ENCODE assay signal across 8 cellular contexts in genomic region chr15:75809986-75810750, GRCh38.
A peak's percentile ranks its signal among the peaks of the same experiment; 100 is the strongest.
DNase-seq lines count a peak whose midpoint lies in the region; ATAC-seq and TF ChIP-seq lines count a peak whose summit lies in the region.

No MANE protein-coding gene starts in this region.

- no peak overlapping the region for H3K4me3 ChIP-seq in coronary artery

- no peak overlapping the region for H3K27ac ChIP-seq in coronary artery

- TF ChIP-seq CTCF in coronary artery (IDR thresholded peaks at IDR 0.05), result no peak

- DNase-seq in COLO829 (ENCODE audit: low spot score), result peak; percentile 40
- DNase-seq in HS-5 (ENCODE audit: low read depth), result peak; percentile 14
- peak; percentile 43 to 63 for DNase-seq in SHP77 (lab: John Stamatoyannopoulos, UW)
- DNase-seq in foreskin melanocyte, result peak; percentile 17
- no peak for DNase-seq in coronary artery (ENCODE audit: low spot score)
- no peak for DNase-seq in amniotic stem cell (lab: John Stamatoyannopoulos, UW)

- no peak for ATAC-seq in HG03378 (IDR thresholded peaks at IDR 0.05; ENCODE audit: unreplicated experiment)
- no peak for ATAC-seq in GM21576 (IDR thresholded peaks at IDR 0.05; ENCODE audit: unreplicated experiment)

Comparison
In these comparisons a context has a peak if more than half of its experiments do, and no peak if none do; other contexts are left out.
1. DNase-seq: peak in COLO829 (single experiment), HS-5 (single experiment), SHP77 (2 of 2) and foreskin melanocyte (single experiment); none in coronary artery (single experiment) and amniotic stem cell (single experiment).